ENCODE assay signal across 8 cellular contexts in genomic region chr19:37779139-37780035, GRCh38. TPM values are rescaled to one million over a fixed set of nuclear protein-coding genes. Genes with fewer than 3 reads are reported as not detected.
DNase-seq lines count a peak whose midpoint lies in the region; TF ChIP-seq lines count a peak whose summit lies in the region.

Gene ZNF573 (minus strand): TSS chr19:37779586. CDS start chr19:37773729, 5,857 bp downstream.

- peak; percentile 78 for TF ChIP-seq POLR2A in Raji (IDR thresholded peaks at IDR 0.05; ENCODE audit: insufficient read depth, low read depth, low read length)

- peaks cover 17% of the 10 kb centered on the region for H3K4me1 Mint-ChIP-seq in nephron progenitor cell
- H3K4me1 Mint-ChIP-seq in stimulated activated naive CD8-positive, alpha-beta T cell treated with anti-CD3 and anti-CD28 coated beads, Interleukin-15, Interleukin-2, amounts not matched to agents 100 ng/mL and 50 ng/mL, for 24 hours (ENCODE audit: low read depth): peaks cover 48% of the 10 kb centered on the region

- peak within 1 kb of the TSS; percentile 90 for H3K4me3 ChIP-seq in fibroblast of villous mesenchyme (ENCODE audit: low read depth, low read length)

- H3K27me3 Mint-ChIP-seq in nephron progenitor cell (ENCODE audit: low read depth, poor library complexity): no peaks in the 10 kb centered on the region
- H3K27me3 Mint-ChIP-seq in stimulated activated naive CD8-positive, alpha-beta T cell treated with anti-CD3 and anti-CD28 coated beads, Interleukin-15, Interleukin-2, amounts not matched to agents 100 ng/mL and 50 ng/mL, for 24 hours: no peaks in the 10 kb centered on the region

- peaks cover 64% of the 10 kb centered on the region for H3K36me3 Mint-ChIP-seq in nephron progenitor cell (ENCODE audit: low read depth)
- H3K36me3 Mint-ChIP-seq in stimulated activated naive CD8-positive, alpha-beta T cell treated with anti-CD3 and anti-CD28 coated beads, Interleukin-15, Interleukin-2, amounts not matched to agents 100 ng/mL and 50 ng/mL, for 24 hours (ENCODE audit: low read depth): peaks cover 32% of the 10 kb centered on the region

- peak within 1 kb of the TSS; percentile 60 for H3K27ac Mint-ChIP-seq in nephron progenitor cell
- H3K27ac Mint-ChIP-seq in stimulated activated naive CD8-positive, alpha-beta T cell treated with anti-CD3 and anti-CD28 coated beads, Interleukin-15, Interleukin-2, amounts not matched to agents 100 ng/mL and 50 ng/mL, for 24 hours: peak within 1 kb of the TSS; percentile 98

- TF ChIP-seq CTCF in fibroblast of villous mesenchyme (IDR thresholded peaks at IDR 0.05; ENCODE audit: insufficient read depth, low read depth, low read length) (peak; percentile 31), nephron progenitor cell (IDR thresholded peaks at IDR 0.05) (no peak)

- H3K4me3 Mint-ChIP-seq in nephron progenitor cell: peak within 1 kb of the TSS; percentile 97
- peak within 1 kb of the TSS; percentile 96 for H3K4me3 Mint-ChIP-seq in stimulated activated naive CD8-positive, alpha-beta T cell treated with anti-CD3 and anti-CD28 coated beads, Interleukin-15, Interleukin-2, amounts not matched to agents 100 ng/mL and 50 ng/mL, for 24 hours

- peaks cover 75% of the 10 kb centered on the region for H3K9me3 Mint-ChIP-seq in nephron progenitor cell
- H3K9me3 Mint-ChIP-seq in stimulated activated naive CD8-positive, alpha-beta T cell treated with anti-CD3 and anti-CD28 coated beads, Interleukin-15, Interleukin-2, amounts not matched to agents 100 ng/mL and 50 ng/mL, for 24 hours: peaks cover 23% of the 10 kb centered on the region

- DNase-seq in EH (ENCODE audit: low read depth): peak; percentile 90
- peak; percentile 92 for DNase-seq in H4 (ENCODE audit: low spot score)
- DNase-seq in M059J (ENCODE audit: low read depth): peak; percentile 93
- peak; percentile 92 for DNase-seq in activated effector memory CD4-positive, alpha-beta T cell treated with anti-CD3 and anti-CD28 coated beads, Interleukin-2, amount 50 U/mL, for 16 hours
- peak; percentile 90 for DNase-seq in fibroblast of villous mesenchyme (ENCODE audit: low read depth)
- peak; percentile 80 for DNase-seq in nephron progenitor cell

RNA-seq across cellular contexts. Expression of gene ZNF573, which starts in this region (rescaled TPM):
- total RNA-seq in H4 (2014; rRNA removed; shearing (Covaris generic)): 3.3 and 5.7 TPM in 2 replicates
- 3.4 and 3.8 TPM in 2 replicates for total RNA-seq in M059J (2014; rRNA removed; shearing (Covaris generic))
- total RNA-seq in fibroblast of villous mesenchyme: 4.8 and 6.0 TPM in 2 replicates

Comparison
In these comparisons a context has a peak if more than half of its experiments do, and no peak if none do; other contexts are left out.
1. Peak in every context shown above with its lines: DNase-seq and H3K4me3 ChIP-seq.